ENCODE assay signal across 8 cellular contexts in genomic region chr19:46697142-46697960, GRCh38. TPM values are rescaled to one million over a fixed set of nuclear protein-coding genes. Genes with fewer than 3 reads are reported as not detected.
DNase-seq lines count a peak whose midpoint lies in the region; ATAC-seq, FAIRE-seq and TF ChIP-seq lines count a peak whose summit lies in the region.

No MANE protein-coding gene starts in this region.

- DNase-seq in AG10803 (ENCODE audit: low read depth) (peak; percentile 70), NCI-H1048 (lab: John Stamatoyannopoulos, UW) (peak; percentile 86), bronchial epithelial cell (ENCODE audit: low read depth) (peak; percentile 64), kidney epithelial cell (ENCODE audit: low read depth) (peak; percentile 29), stomach (peak; percentile 94), NCI-H1105 treated with DMSO at 0.1 percent for 48 hours (lab: John Stamatoyannopoulos, UW) (no peak), KG1 (lab: John Stamatoyannopoulos, UW) (no peak)

- H3K27me3 ChIP-seq in bronchial epithelial cell (ENCODE audit: control insufficient read depth, insufficient read depth, low read length) = no peaks in the 10 kb centered on the region
- no peaks in the 10 kb centered on the region for H3K27me3 ChIP-seq in kidney epithelial cell (ENCODE audit: control insufficient read depth, insufficient read depth, low read length)
- no peaks in the 10 kb centered on the region for H3K27me3 ChIP-seq in stomach

- H3K4me3 ChIP-seq in AG10803 (ENCODE audit: low read length) = no peak overlapping the region
- no peak overlapping the region for H3K4me3 ChIP-seq in bronchial epithelial cell (ENCODE audit: low read depth, low read length)
- no peak overlapping the region for H3K4me3 ChIP-seq in kidney epithelial cell (ENCODE audit: low read depth, low read length)
- peak overlapping the region; percentile 23 to 32 (median 30) for H3K4me3 ChIP-seq in stomach

- peak overlapping the region in 4 of 5 donors; percentile 29 to 57 (median 49) for H3K27ac ChIP-seq in stomach

- intact Hi-C loops in stomach (cut with DNase I; ENCODE audit: low total_unique reads) = no loop called here

- no peaks in the 10 kb centered on the region for H3K9me3 ChIP-seq in stomach

- H3K36me3 ChIP-seq in bronchial epithelial cell (ENCODE audit: control insufficient read depth, insufficient read depth, low read length) (peaks cover 48% of the 10 kb centered on the region), kidney epithelial cell (ENCODE audit: control insufficient read depth, insufficient read depth, low read length) (peaks cover 5% of the 10 kb centered on the region), stomach (peaks cover 82 to 98% (median 93%) of the 10 kb centered on the region in 4 donors)

- FAIRE-seq in bronchial epithelial cell (lab: Jason Lieb, UNC) = peak; percentile 23

- TF ChIP-seq POLR2A in stomach (IDR thresholded peaks at IDR 0.05) = no peak

- ATAC-seq in HG03139 (IDR thresholded peaks at IDR 0.05; ENCODE audit: unreplicated experiment) = no peak

- 15 to 36% (median 23%) methylated on average over 40 to 42 of the region's 42 CpGs for WGBS in stomach, 5 donors

- TF ChIP-seq EP300 in stomach (IDR thresholded peaks at IDR 0.05) = no peak

- TF ChIP-seq CTCF in AG10803 (conservative IDR thresholded peaks at IDR 0.05; ENCODE audit: low read length) = no peak
- TF ChIP-seq CTCF in bronchial epithelial cell (IDR thresholded peaks at IDR 0.05; ENCODE audit: insufficient read depth, low read length, severe bottlenecking) = no peak
- TF ChIP-seq CTCF in kidney epithelial cell (IDR thresholded peaks at IDR 0.05; ENCODE audit: insufficient read depth, low read length, poor library complexity, severe bottlenecking) = no peak
- no peak for TF ChIP-seq CTCF in stomach (IDR thresholded peaks at IDR 0.05)

- H3K4me1 ChIP-seq in stomach = peaks cover 8 to 17% (median 16%) of the 10 kb centered on the region in 4 donors

RNA-seq across cellular contexts. Expression of gene PRKD2, which starts 19.6 kb away (rescaled TPM):
- total RNA-seq in bronchial epithelial cell (18.8 and 24.5 TPM in 2 replicates), kidney epithelial cell (52.4 and 63.6 TPM in 2 replicates), stomach (10 to 100 TPM in 4 of 5 donors, 1 to 10 TPM in 1; 7.0 to 40.8 (median 18.5) TPM)
- 10 to 100 TPM; 26.5 to 50.6 (median 39.7) TPM for polyA plus RNA-seq in stomach

RNA-seq across cellular contexts. Expression of gene DACT3, which starts 36.4 kb away (rescaled TPM):
- total RNA-seq in bronchial epithelial cell (under 0.01 and 0.13 TPM in 2 replicates), kidney epithelial cell (0.14 and 0.33 TPM in 2 replicates), stomach (10 to 100 TPM in 4 of 5 donors, 1 to 10 TPM in 1; 9.7 to 29.9 (median 11.1) TPM)
- polyA plus RNA-seq in stomach = 10 to 100 TPM in 1 of 3 donors, 1 to 10 TPM in 2; 6.1 to 10.5 (median 6.4) TPM

RNA-seq across cellular contexts. Expression of gene FKRP, which starts 48.5 kb away (rescaled TPM):
- total RNA-seq in bronchial epithelial cell (5.8 and 9.9 TPM in 2 replicates), kidney epithelial cell (25.7 and 41.7 TPM in 2 replicates), stomach (10 to 100 TPM in 4 of 5 donors, 1 to 10 TPM in 1; 8.8 to 76.3 (median 15.2) TPM)
- 1 to 10 TPM; 6.0 to 7.5 (median 6.5) TPM for polyA plus RNA-seq in stomach

RNA-seq across cellular contexts. Expression of gene STRN4, which starts 48.9 kb away (rescaled TPM):
- 60.3 and 90.6 TPM in 2 replicates for total RNA-seq in bronchial epithelial cell
- 111 and 117 TPM in 2 replicates for total RNA-seq in kidney epithelial cell
- total RNA-seq in stomach = 100 to 1,000 TPM in 2 of 5 donors, 10 to 100 TPM in 3; 48.1 to 373 (median 95.6) TPM
- 10 to 100 TPM; 37.1 to 43.1 (median 39.0) TPM for polyA plus RNA-seq in stomach

Comparison
In these comparisons a context has a peak if more than half of its experiments do, and no peak if none do; other contexts are left out.
1. DNase-seq: peak in AG10803 (single experiment), NCI-H1048 (single experiment), bronchial epithelial cell (single experiment), kidney epithelial cell (single experiment) and stomach (single experiment); none in NCI-H1105 treated with DMSO at 0.1 percent for 48 hours (single experiment) and KG1 (single experiment).
2. H3K4me3 ChIP-seq: peak in stomach (4 of 4); none in AG10803 (single experiment), bronchial epithelial cell (single experiment) and kidney epithelial cell (single experiment).